Comparison of ENCODE assay signal across 8 cellular contexts in genomic region chr17:76147211-76148014, GRCh38. TPM values are rescaled to one million over a fixed set of nuclear protein-coding genes. Genes with fewer than 3 reads are reported as not detected.
DNase-seq lines count a peak whose midpoint lies in the region; ATAC-seq lines count a peak whose summit lies in the region.

No MANE protein-coding gene starts in this region.

- H3K27ac ChIP-seq in effector memory CD4-positive, alpha-beta T cell (ENCODE audit: insufficient read depth, low read length, poor library complexity, severe bottlenecking), result peak overlapping the region; percentile 75
- H3K27ac ChIP-seq in caudate nucleus (ENCODE audit: low read depth, low read length), result no peak overlapping the region

- H3K27me3 ChIP-seq in effector memory CD4-positive, alpha-beta T cell (replicated peaks; ENCODE audit: control insufficient read depth, insufficient read depth, low read length, poor library complexity, severe bottlenecking), result no peaks in the 10 kb centered on the region

- DNase-seq in stimulated activated naive CD8-positive, alpha-beta T cell treated with anti-CD3 and anti-CD28 coated beads, Interleukin-15, Interleukin-2, amounts not matched to agents 100 U/mL and 50 U/mL, for 24 hours, result no peak
- DNase-seq in NCI-H82 treated with DMSO at 0.1 percent for 48 hours (lab: John Stamatoyannopoulos, UW; ENCODE audit: unreplicated experiment) (peak; percentile 13), renal cortical epithelial cell (ENCODE audit: low read depth) (peak; percentile 43), caudate nucleus (lab: John Stamatoyannopoulos, UW) (no peak)
- DNase-seq in effector memory CD4-positive, alpha-beta T cell, result no peak

- H3K27me3 Mint-ChIP-seq in stimulated activated naive CD8-positive, alpha-beta T cell treated with anti-CD3 and anti-CD28 coated beads, Interleukin-15, Interleukin-2, amounts not matched to agents 100 ng/mL and 50 ng/mL, for 24 hours, result no peaks in the 10 kb centered on the region

- no peak overlapping the region for H3K4me3 ChIP-seq in effector memory CD4-positive, alpha-beta T cell (ENCODE audit: insufficient read depth, low read depth, low read length, poor library complexity, severe bottlenecking)

- H3K27ac Mint-ChIP-seq in stimulated activated naive CD8-positive, alpha-beta T cell treated with anti-CD3 and anti-CD28 coated beads, Interleukin-15, Interleukin-2, amounts not matched to agents 100 ng/mL and 50 ng/mL, for 24 hours, result peak overlapping the region; percentile 96

- peaks cover 68% of the 10 kb centered on the region for H3K4me1 Mint-ChIP-seq in stimulated activated naive CD8-positive, alpha-beta T cell treated with anti-CD3 and anti-CD28 coated beads, Interleukin-15, Interleukin-2, amounts not matched to agents 100 ng/mL and 50 ng/mL, for 24 hours (ENCODE audit: low read depth)

- H3K4me3 Mint-ChIP-seq in stimulated activated naive CD8-positive, alpha-beta T cell treated with anti-CD3 and anti-CD28 coated beads, Interleukin-15, Interleukin-2, amounts not matched to agents 100 ng/mL and 50 ng/mL, for 24 hours, result no peak overlapping the region

- H3K36me3 Mint-ChIP-seq in stimulated activated naive CD8-positive, alpha-beta T cell treated with anti-CD3 and anti-CD28 coated beads, Interleukin-15, Interleukin-2, amounts not matched to agents 100 ng/mL and 50 ng/mL, for 24 hours (ENCODE audit: low read depth), result peaks cover 15% of the 10 kb centered on the region

- H3K9me3 Mint-ChIP-seq in stimulated activated naive CD8-positive, alpha-beta T cell treated with anti-CD3 and anti-CD28 coated beads, Interleukin-15, Interleukin-2, amounts not matched to agents 100 ng/mL and 50 ng/mL, for 24 hours, result no peaks in the 10 kb centered on the region

- no peaks in the 10 kb centered on the region for H3K9me3 ChIP-seq in effector memory CD4-positive, alpha-beta T cell (ENCODE audit: control insufficient read depth, low read length)

- no peak for ATAC-seq in stimulated activated naive CD8-positive, alpha-beta T cell treated with anti-CD3 and anti-CD28 coated beads, Interleukin-15, Interleukin-2, amounts not matched to agents 100 U/mL and 50 U/mL, for 24 hours
- ATAC-seq in GM18517 (IDR thresholded peaks at IDR 0.05; ENCODE audit: unreplicated experiment) (no peak), GM19324 (IDR thresholded peaks at IDR 0.05; ENCODE audit: low FRiP score, unreplicated experiment) (no peak)

- peaks cover 50% of the 10 kb centered on the region for H3K4me1 ChIP-seq in effector memory CD4-positive, alpha-beta T cell (ENCODE audit: control insufficient read depth, insufficient read depth, low read length, poor library complexity, severe bottlenecking)

- peaks cover 8% of the 10 kb centered on the region for H3K36me3 ChIP-seq in effector memory CD4-positive, alpha-beta T cell (ENCODE audit: control insufficient read depth, insufficient read depth, low read length)

RNA-seq across cellular contexts. Expression of gene FOXJ1, which starts 6.4 kb away (rescaled TPM):
- total RNA-seq in renal cortical epithelial cell, result 0.17 and 1.1 TPM in 2 replicates

RNA-seq across cellular contexts. Expression of gene EXOC7, which starts 43.8 kb away (rescaled TPM):
- total RNA-seq in renal cortical epithelial cell, result 74.1 and 116 TPM in 2 replicates

Comparison
In these comparisons a context has a peak if more than half of its experiments do, and no peak if none do; other contexts are left out.
1. DNase-seq: peak in NCI-H82 treated with DMSO at 0.1 percent for 48 hours (single experiment) and renal cortical epithelial cell (single experiment); none in stimulated activated naive CD8-positive, alpha-beta T cell treated with anti-CD3 and anti-CD28 coated beads, Interleukin-15, Interleukin-2, amounts not matched to agents 100 U/mL and 50 U/mL, for 24 hours (single experiment), effector memory CD4-positive, alpha-beta T cell (0 of 3) and caudate nucleus (0 of 61).